In genomic region chr14:73718742-73719251, GRCh38 we compare ENCODE assay signal across 11 cellular contexts. TPM values are rescaled to one million over a fixed set of nuclear protein-coding genes. Genes with fewer than 3 reads are reported as not detected.
A peak's percentile ranks its signal among the peaks of the same experiment; 100 is the strongest.
DNase-seq lines count a peak whose midpoint lies in the region; ATAC-seq and TF ChIP-seq lines count a peak whose summit lies in the region.
"Had no signal": no experiment of that assay in that cellular context is flagged by ENCODE, and none has a peak within 500 bp of the region (broad histone marks: within the 10 kb centered on the region; RNA-seq: fewer than 3 reads in every experiment).

No MANE protein-coding gene starts in this region.

- H3K4me3 ChIP-seq in AG04450 (ENCODE audit: low read depth, low read length) (no peak overlapping the region), ascending aorta (no peak overlapping the region), hepatocyte (no peak overlapping the region), osteoblast (ENCODE audit: insufficient read depth, low read length) (no peak overlapping the region)

- no peak overlapping the region for H3K27ac Mint-ChIP-seq in HFFc6
- H3K27ac Mint-ChIP-seq: activated T-helper 1 cell treated with anti-CD3 and anti-CD28 coated beads, Interleukin-12 subunit alpha, Interleukin-12 subunit beta, Interleukin-2, Interleukin-4 antibody, amounts not matched to agents 30 ng/mL and 10 ng/mL and 1 ng/mL, durations not matched to agents 14 hours and 24 hours and 36 hours had no signal

- no peaks in the 10 kb centered on the region; the same call in none of the 2 replicates for H3K27me3 Mint-ChIP-seq in HFFc6 (ENCODE audit: insufficient read depth)

- no peak overlapping the region for H2AFZ ChIP-seq in hepatocyte
- no peak overlapping the region for H2AFZ ChIP-seq in osteoblast (ENCODE audit: low read length)

- peak overlapping the region; percentile 67 for H3K4me2 ChIP-seq in hepatocyte
- no peak overlapping the region for H3K4me2 ChIP-seq in osteoblast (ENCODE audit: insufficient read depth, low read length)

- DNase-seq in AG04450 (ENCODE audit: low read depth, low spot score) (no peak), ascending aorta (ENCODE audit: low spot score in 2 of 2) (no peak), hepatocyte (ENCODE audit: low spot score) (no peak), osteoblast (ENCODE audit: insufficient read length, low spot score, missing footprints) (peak; percentile 74), HK-2 (ENCODE audit: unreplicated experiment) (no peak), HFFc6 (no peak)
- DNase-seq: Karpas-422, SHP77 had no signal

- peaks cover 3% of the 10 kb centered on the region for H4K20me1 ChIP-seq in hepatocyte (ENCODE audit: insufficient read depth, poor library complexity, severe bottlenecking)
- peaks cover 9% of the 10 kb centered on the region for H4K20me1 ChIP-seq in osteoblast (ENCODE audit: insufficient read depth, low read length)

- POLR2A ChIA-PET in AG04450 (lab: Yijun Ruan, JAX) = no interaction called here

- peaks cover 22% of the 10 kb centered on the region for H3K36me3 Mint-ChIP-seq in HFFc6 (ENCODE audit: low read depth)

- no peaks in the 10 kb centered on the region for H3K9me3 Mint-ChIP-seq in HFFc6
- H3K9me3 Mint-ChIP-seq: activated T-helper 1 cell treated with anti-CD3 and anti-CD28 coated beads, Interleukin-12 subunit alpha, Interleukin-12 subunit beta, Interleukin-2, Interleukin-4 antibody, amounts not matched to agents 30 ng/mL and 10 ng/mL and 1 ng/mL, durations not matched to agents 14 hours and 24 hours and 36 hours had no signal

- 65% methylated on average over 29 of the region's 41 CpGs for WGBS in hepatocyte (ENCODE audit: low lambda C conversion rate, missing lambda C conversion rate)

- H3K9me2 ChIP-seq in hepatocyte (replicated peaks; ENCODE audit: insufficient read depth) = no peaks in the 10 kb centered on the region

- intact Hi-C loops in ascending aorta (cut with DNase I) = loop anchor here (10.0 kb wide), 2 partner anchors 214 to 296 kb away; partner anchors contain the start of genes BBOF1 and ENTPD5

- H3K27ac ChIP-seq in AG04450 (ENCODE audit: low read depth, low read length) = peak overlapping the region; percentile 21
- peak overlapping the region; percentile 45 to 49 for H3K27ac ChIP-seq in ascending aorta
- H3K27ac ChIP-seq in hepatocyte = peak overlapping the region; percentile 74
- H3K27ac ChIP-seq in osteoblast (ENCODE audit: low read depth, low read length) = no peak overlapping the region

- CTCF ChIA-PET in AG04450 (lab: Charles Lee) = no interaction called here

- peaks cover 46 to 56% of the 10 kb centered on the region in 2 donors for H3K36me3 ChIP-seq in ascending aorta
- no peaks in the 10 kb centered on the region for H3K36me3 ChIP-seq in hepatocyte (replicated peaks; ENCODE audit: insufficient read depth, low read depth)
- peaks cover 72% of the 10 kb centered on the region for H3K36me3 ChIP-seq in osteoblast (ENCODE audit: insufficient read depth, low read length)

- ATAC-seq in HG02678 (IDR thresholded peaks at IDR 0.05; ENCODE audit: unreplicated experiment) (no peak), GM18870 (IDR thresholded peaks at IDR 0.05; ENCODE audit: unreplicated experiment) (no peak)

- H3K4me3 Mint-ChIP-seq in HFFc6 = no peak overlapping the region
- H3K4me3 Mint-ChIP-seq: activated T-helper 1 cell treated with anti-CD3 and anti-CD28 coated beads, Interleukin-12 subunit alpha, Interleukin-12 subunit beta, Interleukin-2, Interleukin-4 antibody, amounts not matched to agents 30 ng/mL and 10 ng/mL and 1 ng/mL, durations not matched to agents 14 hours and 24 hours and 36 hours had no signal

- H3K27me3 ChIP-seq in AG04450 (ENCODE audit: control insufficient read depth, insufficient read depth, low read length) (no peaks in the 10 kb centered on the region), ascending aorta (no peaks in the 10 kb centered on the region), hepatocyte (no peaks in the 10 kb centered on the region), osteoblast (ENCODE audit: insufficient read depth, low read length) (no peaks in the 10 kb centered on the region)

- peaks cover 28% of the 10 kb centered on the region for H3K4me1 Mint-ChIP-seq in HFFc6 (ENCODE audit: low read depth)

- TF ChIP-seq CTCF in AG04450 (IDR thresholded peaks at IDR 0.05; ENCODE audit: low read depth, low read length) = no peak
- TF ChIP-seq CTCF in ascending aorta (IDR thresholded peaks at IDR 0.05) = no peak
- TF ChIP-seq CTCF in hepatocyte (IDR thresholded peaks at IDR 0.05; ENCODE audit: poor library complexity) = no peak
- no peak for TF ChIP-seq CTCF in osteoblast (IDR thresholded peaks at IDR 0.05; ENCODE audit: extremely low read depth, low read depth, low read length)
- TF ChIP-seq CTCF in HFFc6 (IDR thresholded peaks at IDR 0.05) = no peak

- H3K4me1 ChIP-seq in ascending aorta (peaks cover 15 to 22% of the 10 kb centered on the region in 2 donors), hepatocyte (ENCODE audit: insufficient read depth) (peaks cover 27% of the 10 kb centered on the region), osteoblast (ENCODE audit: insufficient read depth, low read length) (peaks cover 20% of the 10 kb centered on the region)

- H3K9me3 ChIP-seq in AG04450 (ENCODE audit: control insufficient read depth, insufficient read depth, low read length) = no peaks in the 10 kb centered on the region
- no peaks in the 10 kb centered on the region for H3K9me3 ChIP-seq in ascending aorta
- no peaks in the 10 kb centered on the region for H3K9me3 ChIP-seq in hepatocyte (ENCODE audit: low read depth)
- no peaks in the 10 kb centered on the region for H3K9me3 ChIP-seq in osteoblast (ENCODE audit: low read depth, low read length)

- H3K79me2 ChIP-seq in hepatocyte (peaks cover 16% of the 10 kb centered on the region), osteoblast (ENCODE audit: insufficient read depth, low read length) (peaks cover 20% of the 10 kb centered on the region)

RNA-seq across cellular contexts. Expression of gene PNMA1, which starts 4.6 kb away (rescaled TPM):
- polyA plus RNA-seq in AG04450 (2011; rRNA removed) = 21.3 and 21.5 TPM in 2 replicates
- 10.9 and 12.6 TPM in 2 replicates for polyA minus RNA-seq in AG04450 (2011; rRNA and poly(A)+ RNA removed)
- total RNA-seq in ascending aorta = 30.2 TPM
- 23.0 and 27.3 TPM in 2 replicates for total RNA-seq in hepatocyte
- 41.2 and 45.7 TPM in 2 replicates for polyA plus RNA-seq in hepatocyte
- 40.1 and 40.2 TPM in 2 replicates for total RNA-seq in osteoblast
- total RNA-seq in HFFc6 (2021; fragmentation: NEBNext Ultra II Directional; extraction: Animal tissue kit (Norgen Biotek cat#: 25700)) = 10 to 100 TPM; 51.1 to 60.9 (median 53.2) TPM
